ENCODE assay signal across 9 cellular contexts in the genomic region with DNA sequence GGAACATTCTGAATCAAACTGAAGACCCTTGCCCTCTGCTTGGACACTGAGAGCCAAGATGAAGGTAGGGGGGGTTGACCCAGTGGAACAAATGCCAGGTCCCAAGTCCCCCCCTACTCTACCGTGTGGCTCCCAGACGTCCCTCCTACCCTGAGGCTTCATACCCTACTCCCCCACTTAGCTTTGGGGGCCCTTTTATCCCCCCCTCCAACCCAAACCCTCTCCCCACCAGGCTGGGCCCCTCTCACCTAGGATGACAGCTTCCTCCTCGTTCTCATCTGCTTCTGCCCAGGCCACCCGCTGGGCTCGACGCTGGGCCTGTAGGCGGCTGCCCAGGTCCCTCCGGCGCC. TPM values are rescaled to one million over a fixed set of nuclear protein-coding genes. Genes with fewer than 3 reads are reported as not detected.
DNase-seq lines count a peak whose midpoint lies in the region; ATAC-seq and TF ChIP-seq lines count a peak whose summit lies in the region.
"Had no signal": no experiment of that assay in that cellular context is flagged by ENCODE, and none has a peak within 500 bp of the region (broad histone marks: within the 10 kb centered on the region; RNA-seq: fewer than 3 reads in every experiment).

No MANE protein-coding gene starts in this region.

- ATAC-seq in naive B cell (ENCODE audit: low read depth in 2 of 2) (no peak), GM21529 (IDR thresholded peaks at IDR 0.05; ENCODE audit: unreplicated experiment) (no peak)

- H3K9me3 Mint-ChIP-seq in naive B cell, result no peaks in the 10 kb centered on the region

- peaks cover 17 to 18% (median 18%) of the 10 kb centered on the region in 3 donors for H3K4me1 Mint-ChIP-seq in naive B cell

- no peaks in the 10 kb centered on the region for H3K27me3 Mint-ChIP-seq in naive B cell

- no peak for DNase-seq in AG09309 (ENCODE audit: low read depth)
- no peak for DNase-seq in Jurkat, Clone E6-1 (ENCODE audit: low read depth, low spot score)
- DNase-seq in caudate nucleus (lab: John Stamatoyannopoulos, UW), result no peak
- no peak for DNase-seq in naive B cell
- no peak for DNase-seq in HPDE6-E6E7 (ENCODE audit: extremely low spot score)
- no peak for DNase-seq in NCI-H774 (lab: John Stamatoyannopoulos, UW)
- no peak for DNase-seq in NCI-H526 treated with DMSO at 0.1 percent for 48 hours (lab: John Stamatoyannopoulos, UW)
- DNase-seq: activated CD8-positive, alpha-beta memory T cell treated with anti-CD3 and anti-CD28 coated beads, Interleukin-2, amount 50 U/mL, for 4 hours had no signal

- TF ChIP-seq CTCF in AG09309 (IDR thresholded peaks at IDR 0.05; ENCODE audit: control insufficient read depth, insufficient read depth, low read depth, low read length, missing control alignments), result no peak

- peaks cover 5 to 8% of the 10 kb centered on the region in 2 donors for H3K36me3 Mint-ChIP-seq in naive B cell

- peak overlapping the region in 7 of 8 donors; percentile 49 to 96 (median 67) for H3K4me3 Mint-ChIP-seq in naive B cell

- peak overlapping the region; percentile 89 for H3K27ac ChIP-seq in caudate nucleus (ENCODE audit: low read depth, low read length)

- peak overlapping the region in 1 of 6 donors; percentile 91 for H3K27ac Mint-ChIP-seq in naive B cell

- peak overlapping the region; percentile 88 for H3K4me3 ChIP-seq in AG09309 (ENCODE audit: control insufficient read depth, low read depth, low read length)
- H3K4me3 ChIP-seq in Jurkat, Clone E6-1 (ENCODE audit: low read length), result peak overlapping the region; percentile 96

RNA-seq across cellular contexts. Expression of gene DDRGK1, which starts 1.5 kb away (rescaled TPM):
- polyA plus RNA-seq in Jurkat, Clone E6-1 (2012; ENCODE audit: insufficient read depth, insufficient read length), result 55.0 TPM
- polyA plus RNA-seq in naive B cell (ENCODE audit: low read depth in 6 of 6), result 10 to 100 TPM; 33.3 to 51.0 (median 38.3) TPM

RNA-seq across cellular contexts. Expression of gene ITPA, which starts 6.4 kb away (rescaled TPM):
- 83.0 TPM for polyA plus RNA-seq in Jurkat, Clone E6-1 (2012; ENCODE audit: insufficient read depth, insufficient read length)
- polyA plus RNA-seq in naive B cell (ENCODE audit: low read depth in 6 of 6), result 10 to 100 TPM; 49.1 to 89.5 (median 75.0) TPM

RNA-seq across cellular contexts. Expression of gene LZTS3, which starts 29.6 kb away (rescaled TPM):
- polyA plus RNA-seq in Jurkat, Clone E6-1 (2012; ENCODE audit: insufficient read depth, insufficient read length), result 2.5 TPM
- 1 to 10 TPM in 2 of 6 donors, under 1 TPM in 4; 0.19 to 1.4 (median 0.56) TPM for polyA plus RNA-seq in naive B cell (ENCODE audit: low read depth in 6 of 6)

RNA-seq across cellular contexts. Expression of gene SLC4A11, which starts 36.0 kb away (rescaled TPM):
- 23.0 TPM for polyA plus RNA-seq in Jurkat, Clone E6-1 (2012; ENCODE audit: insufficient read depth, insufficient read length)
- under 1 TPM in 1 of 6 donors, not detected in 5; 0.17 TPM for polyA plus RNA-seq in naive B cell (ENCODE audit: low read depth in 6 of 6)

RNA-seq across cellular contexts. Expression of gene FASTKD5, which starts 43.3 kb away (rescaled TPM):
- 18.1 TPM for polyA plus RNA-seq in Jurkat, Clone E6-1 (2012; ENCODE audit: insufficient read depth, insufficient read length)
- polyA plus RNA-seq in naive B cell (ENCODE audit: low read depth in 6 of 6), result 10 to 100 TPM; 10.8 to 22.6 (median 16.8) TPM
